In genomic region chr5:141389153-141390042, GRCh38 we compare ENCODE assay signal across 15 cellular contexts. TPM values are rescaled to one million over a fixed set of nuclear protein-coding genes. Genes with fewer than 3 reads are reported as not detected.
"Had no signal": no experiment of that assay in that cellular context is flagged by ENCODE, and none has a peak within 500 bp of the region (broad histone marks: within the 10 kb centered on the region; RNA-seq: fewer than 3 reads in every experiment).

No MANE protein-coding gene starts in this region.

- H3K9me3 Mint-ChIP-seq: natural killer cell treated with Interleukin-12 subunit alpha and Interleukin-12 subunit beta and Interleukin-15 and Interleukin-18, amount 100 ng/mL, for 72 hours had no signal

- DNase-seq: activated CD4-positive, CD25-positive, alpha-beta regulatory T cell treated with anti-CD3 and anti-CD28 coated beads, Interleukin-2, amount 50 U/mL, for 72 hours; activated naive CD4-positive, alpha-beta T cell treated with Interleukin-2 at 50 U/mL for 16 hours; colonic mucosa; esophagus squamous epithelium; hypothalamus; left ventricle myocardium superior; mesenchymal stem cell; stimulated activated CD4-positive, alpha-beta T cell treated with anti-CD3 and anti-CD28 coated beads, Interleukin-1b, Interleukin-23, amount 100 ng/mL, for 48 hours; substantia nigra; T1000; upper lobe of right lung had no signal

- H3K27ac Mint-ChIP-seq: activated T-helper 17 cell treated with anti-CD3 and anti-CD28 coated beads, Interleukin-2, amount 50 U/mL, for 72 hours; natural killer cell treated with Interleukin-12 subunit alpha and Interleukin-12 subunit beta and Interleukin-15 and Interleukin-18, amount 100 ng/mL, for 72 hours had no signal

- H3K27me3 ChIP-seq: colonic mucosa had no signal

- H3K27ac ChIP-seq: colonic mucosa, esophagus squamous epithelium, SK-N-MC, upper lobe of right lung had no signal

- H3K4me1 Mint-ChIP-seq: activated T-helper 17 cell treated with anti-CD3 and anti-CD28 coated beads, Interleukin-2, amount 50 U/mL, for 72 hours had no signal

- ATAC-seq: activated T-helper 17 cell treated with anti-CD3 and anti-CD28 coated beads, Interleukin-2, amount 50 U/mL, for 72 hours; natural killer cell treated with Interleukin-12 subunit alpha and Interleukin-12 subunit beta and Interleukin-15 and Interleukin-18, amount 100 ng/mL, for 72 hours; sciatic nerve; upper lobe of right lung had no signal

- H3K4me1 ChIP-seq: colonic mucosa, esophagus squamous epithelium, upper lobe of right lung had no signal

- H3K4me3 ChIP-seq: colonic mucosa, esophagus squamous epithelium, SK-N-MC, upper lobe of right lung had no signal

- H3K36me3 ChIP-seq: colonic mucosa, upper lobe of right lung had no signal

- H3K4me3 Mint-ChIP-seq: activated T-helper 17 cell treated with anti-CD3 and anti-CD28 coated beads, Interleukin-2, amount 50 U/mL, for 72 hours; natural killer cell treated with Interleukin-12 subunit alpha and Interleukin-12 subunit beta and Interleukin-15 and Interleukin-18, amount 100 ng/mL, for 72 hours had no signal

RNA-seq across cellular contexts. Expression of gene PCDHGA8, which starts 3.0 kb away (rescaled TPM):
- total RNA-seq: activated T-helper 17 cell treated with anti-CD3 and anti-CD28 coated beads, Interleukin-2, amount 50 U/mL, for 72 hours had no signal

RNA-seq across cellular contexts. Expression of gene PCDHGA9, which starts 13.2 kb away (rescaled TPM):
- total RNA-seq: activated T-helper 17 cell treated with anti-CD3 and anti-CD28 coated beads, Interleukin-2, amount 50 U/mL, for 72 hours had no signal
